In genomic region chr11:57551941-57552340, GRCh38 we compare ENCODE assay signal across 22 cellular contexts. TPM values are rescaled to one million over a fixed set of nuclear protein-coding genes. Genes with fewer than 3 reads are reported as not detected.
DNase-seq lines count a peak whose midpoint lies in the region; ATAC-seq, FAIRE-seq and TF ChIP-seq lines count a peak whose summit lies in the region.
"Had no signal": no experiment of that assay in that cellular context is flagged by ENCODE, and none has a peak within 500 bp of the region (broad histone marks: within the 10 kb centered on the region; RNA-seq: fewer than 3 reads in every experiment).

No MANE protein-coding gene starts in this region.

- in situ Hi-C loops in HepG2 (cut with HindIII; ENCODE audit: extremely low pct_ligation_motif_present, low pct_unique_long_range_greater_than_20kb) = no loop called here

- H3K4me1 ChIP-seq in HepG2 (ENCODE audit: insufficient read depth, low read length) = peaks cover 26% of the 10 kb centered on the region
- H3K4me1 ChIP-seq in right lobe of liver = no peaks in the 10 kb centered on the region
- H3K4me1 ChIP-seq in endodermal cell (ENCODE audit: control insufficient read depth, insufficient read depth, low read length) = peaks cover 8% of the 10 kb centered on the region
- H3K4me1 ChIP-seq in SJCRH30 = peaks cover 20% of the 10 kb centered on the region
- H3K4me1 ChIP-seq: HAP-1 had no signal

- H3K36me3 Mint-ChIP-seq in WTC11 (peaks cover 26% of the 10 kb centered on the region), endodermal cell (ENCODE audit: low read depth) (no peaks in the 10 kb centered on the region)

- H3K9ac ChIP-seq in HepG2 (ENCODE audit: insufficient read depth, low read depth, low read length) (no peak overlapping the region), endodermal cell (ENCODE audit: extremely low read depth, low read length, poor library complexity, severe bottlenecking) (no peak overlapping the region)
- H3K9ac ChIP-seq: SK-N-SH had no signal

- POLR2A ChIA-PET in HepG2 (lab: Yijun Ruan, JAX) = interaction anchor here (0.9 to 2.1 kb wide), 5 partner anchors 10 to 60 kb away, joined by 3 to 7 read pairs (median 3); partner anchors contain the start of gene UBE2L6
- POLR2A ChIA-PET in WTC11 (lab: Charles Lee) = no interaction called here
- POLR2A ChIA-PET in RWPE1 (lab: Yijun Ruan, JAX; ENCODE audit: low non-redundant PET) = no interaction called here

- ATAC-seq in HepG2 = no peak
- ATAC-seq in right lobe of liver = no peak
- no peak for ATAC-seq in WTC11
- ATAC-seq: GM23338 had no signal

- H3K4me3 ChIP-seq in HepG2 (replicated peaks in 1 of 3; ENCODE audit: insufficient read depth in 1 of 3, low read depth in 2 of 3, low read length in 3 of 3) = peak overlapping the region in 1 of 3 experiments; percentile 12; a peak in 2 of 6 replicates
- no peak overlapping the region for H3K4me3 ChIP-seq in right lobe of liver
- no peak overlapping the region for H3K4me3 ChIP-seq in endodermal cell (ENCODE audit: low read length)
- H3K4me3 ChIP-seq in SJCRH30 = no peak overlapping the region
- H3K4me3 ChIP-seq: GM23338, HAP-1, MG63 had no signal

- H4K20me1 ChIP-seq in HepG2 (ENCODE audit: insufficient read depth, low read length) = no peaks in the 10 kb centered on the region

- TF ChIP-seq RAD21 in HepG2 (CRISPR knock-in tag; IDR thresholded peaks at IDR 0.05) = no peak

- peak overlapping the region; percentile 24 for H3K4me2 ChIP-seq in HepG2 (ENCODE audit: low read depth, low read length)
- H3K4me2 ChIP-seq: GM23338, SK-N-SH had no signal

- no peak for TF ChIP-seq EP300 in HepG2 (IDR thresholded peaks at IDR 0.05; ENCODE audit: low read depth in 2 of 2, low read length in 2 of 2)
- TF ChIP-seq EP300 in HepG2 (CRISPR knock-in tag; IDR thresholded peaks at IDR 0.05; ENCODE audit: borderline replicate concordance) = no peak

- no peaks in the 10 kb centered on the region for H3K9me3 Mint-ChIP-seq in WTC11
- no peaks in the 10 kb centered on the region for H3K9me3 Mint-ChIP-seq in endodermal cell
- H3K9me3 Mint-ChIP-seq: GM23338 had no signal

- DNase-seq in HepG2 (ENCODE audit: low spot score) (no peak), right lobe of liver (no peak), WTC11 (ENCODE audit: low spot score) (no peak), endodermal cell (no peak), SJCRH30 (no peak), RWPE1 (ENCODE audit: low spot score) (no peak), erythroblast (lab: John Stamatoyannopoulos, UW) (no peak), dermis blood vessel endothelial cell (no peak)
- DNase-seq: DMS79, Kasumi-1, MG63, NCI-H1417, NCI-H187, NCI-H446, NCI-H526 treated with DMSO at 0.1 percent for 48 hours, RPMI8226, SHP77 treated with DMSO at 0.1 percent for 48 hours, SK-N-SH had no signal

- CTCF ChIA-PET in HepG2 (lab: Yijun Ruan, JAX; ENCODE audit: low intra/inter-chr PET ratio, low total read pairs) = no interaction called here
- CTCF ChIA-PET in WTC11 (lab: Charles Lee) = interaction anchor here (1.0 kb wide), 1 partner anchor 95 kb away, joined by 4 read pairs; no protein-coding TSS in a partner anchor
- CTCF ChIA-PET in RWPE1 (lab: Yijun Ruan, JAX) = no interaction called here

- intact Hi-C loops in HepG2 (cut with micrococcal nuclease; ENCODE audit: unreplicated experiment) (loop anchor here (1.0 kb wide), 1 partner anchor 8 kb away; no protein-coding TSS in a partner anchor), right lobe of liver (cut with DNase I) (no loop called here)

- H3K4me1 Mint-ChIP-seq in WTC11 (peaks cover 9% of the 10 kb centered on the region), endodermal cell (peaks cover 19% of the 10 kb centered on the region)

- no peaks in the 10 kb centered on the region for H3K9me3 ChIP-seq in HepG2 (ENCODE audit: low read length)
- H3K9me3 ChIP-seq in right lobe of liver = no peaks in the 10 kb centered on the region
- H3K9me3 ChIP-seq in endodermal cell (ENCODE audit: control insufficient read depth, low read length) = no peaks in the 10 kb centered on the region
- no peaks in the 10 kb centered on the region for H3K9me3 ChIP-seq in SJCRH30 (replicated peaks)
- H3K9me3 ChIP-seq: HAP-1, MG63, SK-N-SH had no signal

- no peak for TF ChIP-seq CTCF in HepG2 (CRISPR knock-in tag; IDR thresholded peaks at IDR 0.05)
- TF ChIP-seq CTCF in right lobe of liver (IDR thresholded peaks at IDR 0.05) = no peak
- no peak for TF ChIP-seq CTCF in WTC11 (IDR thresholded peaks at IDR 0.05)
- TF ChIP-seq CTCF in endodermal cell (conservative IDR thresholded peaks at IDR 0.05) = no peak
- TF ChIP-seq CTCF in RWPE1 (conservative IDR thresholded peaks at IDR 0.05; ENCODE audit: low read depth) = no peak

- no peak for TF ChIP-seq POLR2A in HepG2 (IDR thresholded peaks at IDR 0.05; ENCODE audit: insufficient read depth in 1 of 2, low read depth in 2 of 2, low read length in 2 of 2)
- no peak for TF ChIP-seq POLR2A in right lobe of liver (IDR thresholded peaks at IDR 0.05)
- no peak for TF ChIP-seq POLR2A in erythroblast (IDR thresholded peaks at IDR 0.05; ENCODE audit: low read length)

- H3K27ac ChIP-seq in HepG2 (ENCODE audit: extremely low read length, insufficient read depth, low read length) = peak overlapping the region; percentile 13
- no peak overlapping the region for H3K27ac ChIP-seq in right lobe of liver
- no peak overlapping the region for H3K27ac ChIP-seq in endodermal cell (ENCODE audit: low read depth, low read length)
- H3K27ac ChIP-seq in SJCRH30 = no peak overlapping the region
- H3K27ac ChIP-seq in RWPE1 = no peak overlapping the region
- H3K27ac ChIP-seq: C4-2B had no signal

- peaks cover 1 to 11% of the 10 kb centered on the region in 2 experiments; a peak in 1 of 5 replicates for H3K36me3 ChIP-seq in HepG2 (replicated peaks in 1 of 2; ENCODE audit: control insufficient read depth in 1 of 2, insufficient read depth in 2 of 2, low read length in 2 of 2)
- H3K36me3 ChIP-seq in right lobe of liver = peaks cover 4 to 71% (median 25%) of the 10 kb centered on the region in 4 donors
- no peaks in the 10 kb centered on the region for H3K36me3 ChIP-seq in endodermal cell (ENCODE audit: control insufficient read depth, insufficient read depth, low read length)
- no peaks in the 10 kb centered on the region for H3K36me3 ChIP-seq in SJCRH30
- H3K36me3 ChIP-seq: HAP-1, MG63 had no signal

- no peak overlapping the region for H3K4me3 Mint-ChIP-seq in WTC11
- no peak overlapping the region for H3K4me3 Mint-ChIP-seq in endodermal cell
- H3K4me3 Mint-ChIP-seq: GM23338 had no signal

- H3K79me2 ChIP-seq in HepG2 (ENCODE audit: insufficient read depth, low read length) = no peaks in the 10 kb centered on the region

- H3K27me3 Mint-ChIP-seq in WTC11 (ENCODE audit: low read depth) (no peaks in the 10 kb centered on the region), endodermal cell (ENCODE audit: insufficient read depth) (no peaks in the 10 kb centered on the region)

- H3K27ac Mint-ChIP-seq in WTC11 (peak overlapping the region; percentile 26; the same call in 1 of the 2 replicates), endodermal cell (peak overlapping the region; percentile 55)
- H3K27ac Mint-ChIP-seq: GM23338 had no signal

- WGBS in HepG2 (ENCODE audit: low lambda C conversion rate) = 68% methylated on average over 4 of the region's 4 CpGs
- WGBS in right lobe of liver (ENCODE audit: insufficient coverage, low coverage, low lambda C conversion rate, missing lambda C conversion rate) = 100% methylated on average over 4 of the region's 4 CpGs
- 93 to 94% methylated on average over 3 to 4 of the region's 4 CpGs for WGBS in endodermal cell (ENCODE audit: insufficient coverage in 1 of 2, insufficient read length in 1 of 2), 2 experiments

- FAIRE-seq in HepG2 (lab: Jason Lieb, UNC) = no peak

- H3K27me3 ChIP-seq in HepG2 (ENCODE audit: control insufficient read depth in 1 of 2, insufficient read depth in 2 of 2, low read length in 2 of 2) (no peaks in the 10 kb centered on the region), right lobe of liver (no peaks in the 10 kb centered on the region), endodermal cell (ENCODE audit: control insufficient read depth, insufficient read depth, low read length, poor library complexity, severe bottlenecking) (no peaks in the 10 kb centered on the region), SJCRH30 (no peaks in the 10 kb centered on the region)
- H3K27me3 ChIP-seq: MG63 had no signal

- H2AFZ ChIP-seq in HepG2 (ENCODE audit: low read length) = no peak overlapping the region
- H2AFZ ChIP-seq: GM23338 had no signal

- TSS peak; percentile 89 for BruUV-seq in HepG2 (replicated peaks; lab: Mats Ljungman, UMichigan)

RNA-seq across cellular contexts. Expression of gene SMTNL1, which starts 14.5 kb away (rescaled TPM):
- not detected in 2 replicates for total RNA-seq in HepG2 (2016; rRNA removed; fragmentation: Illumina TruSeq; extraction: Trizol)
- not detected in 2 replicates for total RNA-seq in HepG2 (2016; cell fraction: cytosol; rRNA removed; fragmentation: Illumina TruSeq; extraction: Trizol; ENCODE audit: low read depth)
- total RNA-seq in HepG2 (2016; cell fraction: insoluble cytoplasmic fraction; rRNA removed; fragmentation: Illumina TruSeq; extraction: Trizol) = not detected in 2 replicates
- total RNA-seq in HepG2 (2016; cell fraction: membrane; rRNA removed; fragmentation: Illumina TruSeq; extraction: Trizol) = not detected in 2 replicates
- total RNA-seq in HepG2 (2016; cell fraction: nucleus; rRNA removed; fragmentation: Illumina TruSeq; extraction: Trizol) = not detected in 2 replicates
- polyA plus RNA-seq in HepG2 (2011; rRNA removed) = 0.04 TPM in 1 of 2 replicates, not detected in the other
- polyA plus RNA-seq in HepG2 (2011; cell fraction: cytosol; rRNA removed) = not detected in 2 replicates
- not detected in 2 replicates for polyA plus RNA-seq in HepG2 (2011; cell fraction: nucleus; rRNA removed)
- not detected in 2 replicates for polyA plus RNA-seq in HepG2 (2012)
- polyA plus RNA-seq in HepG2 (2016; cell fraction: cytosol; fragmentation: Illumina TruSeq; extraction: Trizol; ENCODE audit: low read depth) = not detected in 2 replicates
- not detected in 2 replicates for polyA plus RNA-seq in HepG2 (2016; cell fraction: insoluble cytoplasmic fraction; fragmentation: Illumina TruSeq; extraction: Trizol; ENCODE audit: low read depth)
- not detected in 2 replicates for polyA plus RNA-seq in HepG2 (2016; cell fraction: membrane; fragmentation: Illumina TruSeq; extraction: Trizol; ENCODE audit: low read depth)
- not detected in 2 replicates for polyA plus RNA-seq in HepG2 (2016; cell fraction: nucleus; fragmentation: Illumina TruSeq; extraction: Trizol; ENCODE audit: insufficient read depth, low read depth)
- not detected in 2 replicates for polyA minus RNA-seq in HepG2 (2011; rRNA and poly(A)+ RNA removed; ENCODE audit: low replicate concordance)
- not detected in 2 replicates for polyA minus RNA-seq in HepG2 (2011; cell fraction: cytosol; rRNA and poly(A)+ RNA removed)
- not detected in 2 replicates for polyA minus RNA-seq in HepG2 (2011; cell fraction: nucleus; rRNA and poly(A)+ RNA removed)
- not detected for total RNA-seq in right lobe of liver
- total RNA-seq in WTC11 (2021) = 0.26 to 0.39 TPM (median 0.34 TPM) in 3 replicates
- under 1 TPM; 0.22 TPM for total RNA-seq in endodermal cell
- 0.18 TPM for polyA plus RNA-seq in endodermal cell (2013, experiment 1 of 2)
- 0.46 TPM for polyA plus RNA-seq in endodermal cell (2013, experiment 2 of 2)
- total RNA-seq in SJCRH30 (2014; rRNA removed; shearing (Covaris generic)) = 4.5 and 5.6 TPM in 2 replicates
- total RNA-seq in dermis blood vessel endothelial cell = not detected in 2 replicates
- total RNA-seq: A172 had no signal
- polyA plus RNA-seq: SK-N-SH had no signal

RNA-seq across cellular contexts. Expression of gene UBE2L6, which starts 15.5 kb away (rescaled TPM):
- total RNA-seq in HepG2 (2016; rRNA removed; fragmentation: Illumina TruSeq; extraction: Trizol) (30.3 and 37.6 TPM in 2 replicates), right lobe of liver (100 to 1,000 TPM in 1 of 6 experiments, 10 to 100 TPM in 5; 36.6 to 124 (median 58.6) TPM), WTC11 (2021) (38.8 to 48.5 TPM (median 47.4 TPM) in 3 replicates), endodermal cell (10 to 100 TPM in 1 of 2 donors, 1 to 10 TPM in 1; 8.1 to 11.3 TPM), dermis blood vessel endothelial cell (37.4 and 41.5 TPM in 2 replicates)
- 17.4 and 20.5 TPM in 2 replicates for total RNA-seq in HepG2 (2016; cell fraction: cytosol; rRNA removed; fragmentation: Illumina TruSeq; extraction: Trizol; ENCODE audit: low read depth)
- 27.8 and 37.8 TPM in 2 replicates for total RNA-seq in HepG2 (2016; cell fraction: insoluble cytoplasmic fraction; rRNA removed; fragmentation: Illumina TruSeq; extraction: Trizol)
- 26.3 and 29.3 TPM in 2 replicates for total RNA-seq in HepG2 (2016; cell fraction: membrane; rRNA removed; fragmentation: Illumina TruSeq; extraction: Trizol)
- total RNA-seq in HepG2 (2016; cell fraction: nucleus; rRNA removed; fragmentation: Illumina TruSeq; extraction: Trizol) = 9.1 and 12.2 TPM in 2 replicates
- 30.4 and 38.3 TPM in 2 replicates for polyA plus RNA-seq in HepG2 (2011; rRNA removed)
- polyA plus RNA-seq in HepG2 (2011; cell fraction: cytosol; rRNA removed) = 42.3 and 44.9 TPM in 2 replicates
- 12.0 and 15.7 TPM in 2 replicates for polyA plus RNA-seq in HepG2 (2011; cell fraction: nucleus; rRNA removed)
- polyA plus RNA-seq in HepG2 (2012) = 27.5 and 35.0 TPM in 2 replicates
- 27.4 and 32.1 TPM in 2 replicates for polyA plus RNA-seq in HepG2 (2016; cell fraction: cytosol; fragmentation: Illumina TruSeq; extraction: Trizol; ENCODE audit: low read depth)
- 54.7 and 56.6 TPM in 2 replicates for polyA plus RNA-seq in HepG2 (2016; cell fraction: insoluble cytoplasmic fraction; fragmentation: Illumina TruSeq; extraction: Trizol; ENCODE audit: low read depth)
- 33.1 and 34.4 TPM in 2 replicates for polyA plus RNA-seq in HepG2 (2016; cell fraction: membrane; fragmentation: Illumina TruSeq; extraction: Trizol; ENCODE audit: low read depth)
- polyA plus RNA-seq in HepG2 (2016; cell fraction: nucleus; fragmentation: Illumina TruSeq; extraction: Trizol; ENCODE audit: insufficient read depth, low read depth) = 19.0 and 19.8 TPM in 2 replicates
- 2.5 and 57.1 TPM in 2 replicates for polyA minus RNA-seq in HepG2 (2011; rRNA and poly(A)+ RNA removed; ENCODE audit: low replicate concordance)
- polyA minus RNA-seq in HepG2 (2011; cell fraction: cytosol; rRNA and poly(A)+ RNA removed) = 10.2 and 16.3 TPM in 2 replicates
- 3.5 and 6.6 TPM in 2 replicates for polyA minus RNA-seq in HepG2 (2011; cell fraction: nucleus; rRNA and poly(A)+ RNA removed)
- 64.9 TPM for polyA plus RNA-seq in endodermal cell (2013, experiment 1 of 2)
- 56.6 TPM for polyA plus RNA-seq in endodermal cell (2013, experiment 2 of 2)
- 36.9 and 39.9 TPM in 2 replicates for total RNA-seq in SJCRH30 (2014; rRNA removed; shearing (Covaris generic))

RNA-seq across cellular contexts. Expression of gene TIMM10, which starts 21.4 kb away (rescaled TPM):
- 82.2 and 103 TPM in 2 replicates for total RNA-seq in HepG2 (2016; rRNA removed; fragmentation: Illumina TruSeq; extraction: Trizol)
- total RNA-seq in HepG2 (2016; cell fraction: cytosol; rRNA removed; fragmentation: Illumina TruSeq; extraction: Trizol; ENCODE audit: low read depth) = 40.9 and 52.7 TPM in 2 replicates
- 87.8 and 108 TPM in 2 replicates for total RNA-seq in HepG2 (2016; cell fraction: insoluble cytoplasmic fraction; rRNA removed; fragmentation: Illumina TruSeq; extraction: Trizol)
- total RNA-seq in HepG2 (2016; cell fraction: membrane; rRNA removed; fragmentation: Illumina TruSeq; extraction: Trizol) = 48.0 and 65.2 TPM in 2 replicates
- 27.4 and 31.3 TPM in 2 replicates for total RNA-seq in HepG2 (2016; cell fraction: nucleus; rRNA removed; fragmentation: Illumina TruSeq; extraction: Trizol)
- polyA plus RNA-seq in HepG2 (2011; rRNA removed) = 56.3 and 67.8 TPM in 2 replicates
- 81.8 and 94.3 TPM in 2 replicates for polyA plus RNA-seq in HepG2 (2011; cell fraction: cytosol; rRNA removed)
- polyA plus RNA-seq in HepG2 (2011; cell fraction: nucleus; rRNA removed) = 18.2 and 20.2 TPM in 2 replicates
- polyA plus RNA-seq in HepG2 (2012) = 46.7 and 55.3 TPM in 2 replicates
- 53.7 and 66.6 TPM in 2 replicates for polyA plus RNA-seq in HepG2 (2016; cell fraction: cytosol; fragmentation: Illumina TruSeq; extraction: Trizol; ENCODE audit: low read depth)
- polyA plus RNA-seq in HepG2 (2016; cell fraction: insoluble cytoplasmic fraction; fragmentation: Illumina TruSeq; extraction: Trizol; ENCODE audit: low read depth) = 106 and 130 TPM in 2 replicates
- polyA plus RNA-seq in HepG2 (2016; cell fraction: membrane; fragmentation: Illumina TruSeq; extraction: Trizol; ENCODE audit: low read depth) = 52.5 and 68.9 TPM in 2 replicates
- 53.7 and 58.9 TPM in 2 replicates for polyA plus RNA-seq in HepG2 (2016; cell fraction: nucleus; fragmentation: Illumina TruSeq; extraction: Trizol; ENCODE audit: insufficient read depth, low read depth)
- polyA minus RNA-seq in HepG2 (2011; rRNA and poly(A)+ RNA removed; ENCODE audit: low replicate concordance) = 28.3 and 58.4 TPM in 2 replicates
- 7.7 and 8.8 TPM in 2 replicates for polyA minus RNA-seq in HepG2 (2011; cell fraction: cytosol; rRNA and poly(A)+ RNA removed)
- polyA minus RNA-seq in HepG2 (2011; cell fraction: nucleus; rRNA and poly(A)+ RNA removed) = 11.8 and 13.6 TPM in 2 replicates
- total RNA-seq in right lobe of liver = 10 to 100 TPM; 19.6 to 48.5 (median 39.0) TPM
- total RNA-seq in WTC11 (2021) = 63.5 to 92.8 TPM (median 68.4 TPM) in 3 replicates
- total RNA-seq in endodermal cell = 10 to 100 TPM; 77.4 to 79.8 TPM
- 53.9 TPM for polyA plus RNA-seq in endodermal cell (2013, experiment 1 of 2)
- polyA plus RNA-seq in endodermal cell (2013, experiment 2 of 2) = 49.5 TPM
- total RNA-seq in SJCRH30 (2014; rRNA removed; shearing (Covaris generic)) = 93.2 and 147 TPM in 2 replicates
- 28.1 and 39.8 TPM in 2 replicates for total RNA-seq in dermis blood vessel endothelial cell

RNA-seq across cellular contexts. Expression of gene SLC43A1, which starts 36.4 kb away (rescaled TPM):
- total RNA-seq in HepG2 (2016; rRNA removed; fragmentation: Illumina TruSeq; extraction: Trizol) (40.0 and 72.3 TPM in 2 replicates), right lobe of liver (100 to 1,000 TPM in 3 of 6 experiments, 10 to 100 TPM in 3; 38.9 to 173 (median 106) TPM), WTC11 (2021) (20.5 to 27.1 TPM (median 21.5 TPM) in 3 replicates), endodermal cell (1 to 10 TPM; 8.4 to 9.1 TPM), dermis blood vessel endothelial cell (16.7 and 18.4 TPM in 2 replicates)
- total RNA-seq in HepG2 (2016; cell fraction: cytosol; rRNA removed; fragmentation: Illumina TruSeq; extraction: Trizol; ENCODE audit: low read depth) = 44.5 and 47.1 TPM in 2 replicates
- 32.3 and 72.1 TPM in 2 replicates for total RNA-seq in HepG2 (2016; cell fraction: insoluble cytoplasmic fraction; rRNA removed; fragmentation: Illumina TruSeq; extraction: Trizol)
- total RNA-seq in HepG2 (2016; cell fraction: membrane; rRNA removed; fragmentation: Illumina TruSeq; extraction: Trizol) = 63.3 and 69.6 TPM in 2 replicates
- 64.1 and 81.7 TPM in 2 replicates for total RNA-seq in HepG2 (2016; cell fraction: nucleus; rRNA removed; fragmentation: Illumina TruSeq; extraction: Trizol)
- 87.6 and 124 TPM in 2 replicates for polyA plus RNA-seq in HepG2 (2011; rRNA removed)
- 96.8 and 105 TPM in 2 replicates for polyA plus RNA-seq in HepG2 (2011; cell fraction: cytosol; rRNA removed)
- 190 and 210 TPM in 2 replicates for polyA plus RNA-seq in HepG2 (2011; cell fraction: nucleus; rRNA removed)
- 61.9 and 91.6 TPM in 2 replicates for polyA plus RNA-seq in HepG2 (2012)
- 41.6 and 44.0 TPM in 2 replicates for polyA plus RNA-seq in HepG2 (2016; cell fraction: cytosol; fragmentation: Illumina TruSeq; extraction: Trizol; ENCODE audit: low read depth)
- 33.2 and 41.2 TPM in 2 replicates for polyA plus RNA-seq in HepG2 (2016; cell fraction: insoluble cytoplasmic fraction; fragmentation: Illumina TruSeq; extraction: Trizol; ENCODE audit: low read depth)
- polyA plus RNA-seq in HepG2 (2016; cell fraction: membrane; fragmentation: Illumina TruSeq; extraction: Trizol; ENCODE audit: low read depth) = 58.0 and 63.5 TPM in 2 replicates
- 111 TPM in 2 replicates for polyA plus RNA-seq in HepG2 (2016; cell fraction: nucleus; fragmentation: Illumina TruSeq; extraction: Trizol; ENCODE audit: insufficient read depth, low read depth)
- 1.5 and 247 TPM in 2 replicates for polyA minus RNA-seq in HepG2 (2011; rRNA and poly(A)+ RNA removed; ENCODE audit: low replicate concordance)
- 58.2 and 68.6 TPM in 2 replicates for polyA minus RNA-seq in HepG2 (2011; cell fraction: cytosol; rRNA and poly(A)+ RNA removed)
- 75.4 and 86.5 TPM in 2 replicates for polyA minus RNA-seq in HepG2 (2011; cell fraction: nucleus; rRNA and poly(A)+ RNA removed)
- 4.0 TPM for polyA plus RNA-seq in endodermal cell (2013, experiment 1 of 2)
- 2.1 TPM for polyA plus RNA-seq in endodermal cell (2013, experiment 2 of 2)
- total RNA-seq in SJCRH30 (2014; rRNA removed; shearing (Covaris generic)) = 8.8 and 9.5 TPM in 2 replicates

RNA-seq across cellular contexts. Expression of gene SERPING1, which starts 45.5 kb away (rescaled TPM):
- total RNA-seq in HepG2 (2016; rRNA removed; fragmentation: Illumina TruSeq; extraction: Trizol) (1.6 and 2.0 TPM in 2 replicates), right lobe of liver (1,000 to 10,000 TPM; 1,903 to 2,571 (median 2,194) TPM), WTC11 (2021) (49.1 to 51.8 TPM (median 50.2 TPM) in 3 replicates), endodermal cell (10 to 100 TPM; 67.8 to 73.5 TPM), dermis blood vessel endothelial cell (0.19 and 0.85 TPM in 2 replicates)
- total RNA-seq in HepG2 (2016; cell fraction: cytosol; rRNA removed; fragmentation: Illumina TruSeq; extraction: Trizol; ENCODE audit: low read depth) = 0.71 TPM in 2 replicates
- 1.5 and 1.9 TPM in 2 replicates for total RNA-seq in HepG2 (2016; cell fraction: insoluble cytoplasmic fraction; rRNA removed; fragmentation: Illumina TruSeq; extraction: Trizol)
- total RNA-seq in HepG2 (2016; cell fraction: membrane; rRNA removed; fragmentation: Illumina TruSeq; extraction: Trizol) = 0.87 and 1.2 TPM in 2 replicates
- total RNA-seq in HepG2 (2016; cell fraction: nucleus; rRNA removed; fragmentation: Illumina TruSeq; extraction: Trizol) = 3.8 and 5.3 TPM in 2 replicates
- 10.4 and 23.3 TPM in 2 replicates for polyA plus RNA-seq in HepG2 (2011; rRNA removed)
- 10.6 and 20.0 TPM in 2 replicates for polyA plus RNA-seq in HepG2 (2011; cell fraction: cytosol; rRNA removed)
- 13.7 and 21.4 TPM in 2 replicates for polyA plus RNA-seq in HepG2 (2011; cell fraction: nucleus; rRNA removed)
- 10.2 and 20.7 TPM in 2 replicates for polyA plus RNA-seq in HepG2 (2012)
- polyA plus RNA-seq in HepG2 (2016; cell fraction: cytosol; fragmentation: Illumina TruSeq; extraction: Trizol; ENCODE audit: low read depth) = 2.0 and 2.4 TPM in 2 replicates
- polyA plus RNA-seq in HepG2 (2016; cell fraction: insoluble cytoplasmic fraction; fragmentation: Illumina TruSeq; extraction: Trizol; ENCODE audit: low read depth) = 5.1 and 5.2 TPM in 2 replicates
- 2.1 and 3.4 TPM in 2 replicates for polyA plus RNA-seq in HepG2 (2016; cell fraction: membrane; fragmentation: Illumina TruSeq; extraction: Trizol; ENCODE audit: low read depth)
- 15.9 and 17.7 TPM in 2 replicates for polyA plus RNA-seq in HepG2 (2016; cell fraction: nucleus; fragmentation: Illumina TruSeq; extraction: Trizol; ENCODE audit: insufficient read depth, low read depth)
- 8.2 TPM in 1 of 2 replicates, not detected in the other for polyA minus RNA-seq in HepG2 (2011; rRNA and poly(A)+ RNA removed; ENCODE audit: low replicate concordance)
- 4.2 and 11.2 TPM in 2 replicates for polyA minus RNA-seq in HepG2 (2011; cell fraction: cytosol; rRNA and poly(A)+ RNA removed)
- 2.2 and 7.8 TPM in 2 replicates for polyA minus RNA-seq in HepG2 (2011; cell fraction: nucleus; rRNA and poly(A)+ RNA removed)
- 114 TPM for polyA plus RNA-seq in endodermal cell (2013, experiment 1 of 2)
- polyA plus RNA-seq in endodermal cell (2013, experiment 2 of 2) = 118 TPM
- total RNA-seq in SJCRH30 (2014; rRNA removed; shearing (Covaris generic)) = 12.3 and 13.8 TPM in 2 replicates
